ENCODE assay signal across 8 cellular contexts in the genomic region with DNA sequence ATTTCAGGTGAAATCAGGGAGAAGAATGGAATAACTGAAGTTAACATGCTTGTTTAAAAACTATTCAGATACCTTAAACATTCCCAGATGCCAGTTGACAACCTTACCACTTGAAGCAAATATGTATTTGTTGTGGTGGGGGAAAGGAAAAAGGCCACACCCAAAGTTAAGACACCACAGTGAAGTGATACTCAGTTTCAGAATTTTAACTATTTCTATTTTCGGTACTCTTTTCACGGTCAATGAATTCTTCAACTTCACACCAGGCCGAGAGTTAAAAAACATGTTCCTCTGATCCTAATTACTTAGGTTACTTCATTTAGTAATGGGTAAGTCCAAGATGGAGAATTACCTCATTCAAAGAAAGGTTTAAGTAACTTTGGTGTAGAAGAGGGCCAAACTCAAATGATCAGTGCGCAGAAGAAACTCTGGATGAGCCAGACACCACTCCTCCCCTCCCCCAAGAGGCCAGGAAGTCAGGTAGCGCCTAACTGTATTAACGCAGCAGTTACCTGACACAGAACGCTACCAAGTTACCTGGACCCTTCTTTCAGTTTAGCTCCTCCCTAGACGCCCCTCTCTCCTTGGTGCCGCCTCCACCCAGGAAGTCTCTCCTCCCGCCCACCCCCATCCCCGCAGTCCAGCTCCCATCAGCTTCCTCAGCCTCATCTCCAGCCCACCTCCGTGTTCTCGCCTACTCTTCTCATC. TPM values are rescaled to one million over a fixed set of nuclear protein-coding genes. Genes with fewer than 3 reads are reported as not detected.
DNase-seq lines count a peak whose midpoint lies in the region; ATAC-seq, FAIRE-seq and TF ChIP-seq lines count a peak whose summit lies in the region.

No MANE protein-coding gene starts in this region.

- peak overlapping the region; percentile 66 for H2AK5ac ChIP-seq in neuronal stem cell (ENCODE audit: low read depth, low read length)

- no peaks in the 10 kb centered on the region for H3K36me3 ChIP-seq in CD8-positive, alpha-beta T cell (ENCODE audit: insufficient read depth, low read length)
- peaks cover 22% of the 10 kb centered on the region for H3K36me3 ChIP-seq in HUES64 (ENCODE audit: insufficient read depth, low read length)
- peaks cover 0 to 39% of the 10 kb centered on the region in 2 donors for H3K36me3 ChIP-seq in neuronal stem cell (replicated peaks in 1 of 2; ENCODE audit: control insufficient read depth in 2 of 2, insufficient read depth in 2 of 2, low read length in 2 of 2)

- no peak for TF ChIP-seq POLR2A in H54 (IDR thresholded peaks at IDR 0.05; ENCODE audit: low read depth, low read length)

- no peaks in the 10 kb centered on the region for H3K9me3 Mint-ChIP-seq in CD8-positive, alpha-beta T cell
- no peaks in the 10 kb centered on the region for H3K9me3 Mint-ChIP-seq in activated CD8-positive, alpha-beta T cell treated with anti-CD3 and anti-CD28 coated beads for 36 hours

- H3K27me3 ChIP-seq in CD8-positive, alpha-beta T cell (ENCODE audit: insufficient read depth, low read length) = no peaks in the 10 kb centered on the region
- H3K27me3 ChIP-seq in HUES64 (ENCODE audit: insufficient read depth, low read length) = no peaks in the 10 kb centered on the region
- H3K27me3 ChIP-seq in neuronal stem cell (ENCODE audit: control insufficient read depth in 3 of 3, insufficient read depth in 3 of 3, low read depth in 1 of 3, low read length in 3 of 3) = no peaks in the 10 kb centered on the region

- H2BK15ac ChIP-seq in neuronal stem cell (ENCODE audit: low read length) = no peak overlapping the region

- peak overlapping the region; percentile 83 for H2BK120ac ChIP-seq in neuronal stem cell (ENCODE audit: low read depth, low read length)

- no peaks in the 10 kb centered on the region for H3K9me3 ChIP-seq in CD8-positive, alpha-beta T cell (ENCODE audit: low read length)
- H3K9me3 ChIP-seq in HUES64 (ENCODE audit: insufficient read depth, low read depth, low read length) = peaks cover 4% of the 10 kb centered on the region; the same call in 1 of the 2 replicates
- H3K9me3 ChIP-seq in neuronal stem cell (replicated peaks in 1 of 2; ENCODE audit: control insufficient read depth in 2 of 2, insufficient read depth in 1 of 2, low read depth in 1 of 2, low read length in 2 of 2) = no peaks in the 10 kb centered on the region

- peaks cover 66% of the 10 kb centered on the region for H3K4me1 ChIP-seq in CD8-positive, alpha-beta T cell (ENCODE audit: insufficient read depth, low read length)
- H3K4me1 ChIP-seq in HUES64 (ENCODE audit: insufficient read depth, low read length) = peaks cover 5% of the 10 kb centered on the region
- H3K4me1 ChIP-seq in neuronal stem cell (ENCODE audit: control insufficient read depth in 2 of 2, insufficient read depth in 1 of 2, low read depth in 1 of 2, low read length in 2 of 2) = peaks cover 2 to 8% of the 10 kb centered on the region in 2 donors

- H3K18ac ChIP-seq in neuronal stem cell (ENCODE audit: low read length) = peak overlapping the region; percentile 2

- H4K91ac ChIP-seq in neuronal stem cell (ENCODE audit: low read depth, low read length, poor library complexity) = no peak overlapping the region

- H3K9ac ChIP-seq in HUES64 (ENCODE audit: low read depth, low read length) (peak overlapping the region; percentile 79), neuronal stem cell (ENCODE audit: low read depth, low read length, poor library complexity) (peak overlapping the region; percentile 97)

- FAIRE-seq in H54 (lab: Jason Lieb, UNC) = no peak

- no peak overlapping the region for H2BK12ac ChIP-seq in neuronal stem cell (ENCODE audit: low read length)

- WGBS in HUES64 = 10% methylated on average over 13 of the region's 13 CpGs
- WGBS in neuronal stem cell (ENCODE audit: extremely low coverage in 2 of 2, insufficient read length in 2 of 2, insufficient replicate concordance in 1 of 2), 2 donors = no CpG with 5 or more reads among the region's 13 CpGs

- H3K23ac ChIP-seq in neuronal stem cell (ENCODE audit: low read depth, low read length, poor library complexity) = peak overlapping the region; percentile 87

- peak overlapping the region; percentile 78 for H3K4me2 ChIP-seq in neuronal stem cell (ENCODE audit: insufficient read depth, low read length, poor library complexity, severe bottlenecking)

- POLR2A ChIA-PET in CD8-positive, alpha-beta T cell (lab: Charles Lee) = no interaction called here
- POLR2A ChIA-PET in activated CD8-positive, alpha-beta T cell treated with anti-CD3 and anti-CD28 coated beads for 36 hours (lab: Charles Lee) = interaction anchor here (0.9 kb wide), 1 partner anchor 19 kb away, joined by 3 read pairs; no protein-coding TSS in a partner anchor

- H4K8ac ChIP-seq in neuronal stem cell (ENCODE audit: low read depth, low read length) = no peak overlapping the region

- peaks cover 79% of the 10 kb centered on the region for H3K4me1 Mint-ChIP-seq in CD8-positive, alpha-beta T cell (ENCODE audit: low read depth)
- peaks cover 75% of the 10 kb centered on the region for H3K4me1 Mint-ChIP-seq in activated CD8-positive, alpha-beta T cell treated with anti-CD3 and anti-CD28 coated beads for 36 hours (ENCODE audit: low read depth)

- TF ChIP-seq CTCF in CD8-positive, alpha-beta T cell (IDR thresholded peaks at IDR 0.05) = no peak
- no peak for TF ChIP-seq CTCF in activated CD8-positive, alpha-beta T cell treated with anti-CD3 and anti-CD28 coated beads for 36 hours (IDR thresholded peaks at IDR 0.05)
- no peak for TF ChIP-seq CTCF in fibroblast of mammary gland (conservative IDR thresholded peaks at IDR 0.05; ENCODE audit: control insufficient read depth, insufficient read depth, low read depth, low read length)

- H3K27me3 Mint-ChIP-seq in CD8-positive, alpha-beta T cell (ENCODE audit: low read depth) = no peaks in the 10 kb centered on the region
- no peaks in the 10 kb centered on the region for H3K27me3 Mint-ChIP-seq in activated CD8-positive, alpha-beta T cell treated with anti-CD3 and anti-CD28 coated beads for 36 hours

- H3K4me3 ChIP-seq in CD8-positive, alpha-beta T cell (ENCODE audit: low read depth, low read length) = peak overlapping the region; percentile 89
- H3K4me3 ChIP-seq in HUES64 (ENCODE audit: low read length) (peak overlapping the region; percentile 86), fibroblast of mammary gland (ENCODE audit: control insufficient read depth, low read depth, low read length) (peak overlapping the region; percentile 87), neuronal stem cell (ENCODE audit: low read length in 2 of 2) (peak overlapping the region; percentile 86 to 88)

- peak overlapping the region; percentile 93 for H3K27ac Mint-ChIP-seq in CD8-positive, alpha-beta T cell
- H3K27ac Mint-ChIP-seq in activated CD8-positive, alpha-beta T cell treated with anti-CD3 and anti-CD28 coated beads for 36 hours = peak overlapping the region; percentile 89

- intact Hi-C loops in CD8-positive, alpha-beta T cell (cut with DNase I, micrococcal nuclease) = loop anchor here (1.0 to 10.0 kb wide), 12 partner anchors 314 to 1852 kb away; partner anchors contain the start of genes AKR1B1 (in 2 of the 2), BPGM (in 2 of the 2), NUP205 (in 2 of the 2) and STMP1 (in 2 of the 2)
- intact Hi-C loops in activated CD8-positive, alpha-beta T cell treated with anti-CD3 and anti-CD28 coated beads for 36 hours (cut with micrococcal nuclease) = no loop called here

- H3K79me1 ChIP-seq in neuronal stem cell (ENCODE audit: low read depth, low read length) = peaks cover 5% of the 10 kb centered on the region

- peak in 4 of 7 experiments; percentile 9 to 47 (median 32) for DNase-seq in CD8-positive, alpha-beta T cell
- peak; percentile 49 for DNase-seq in activated CD8-positive, alpha-beta T cell treated with anti-CD3 and anti-CD28 coated beads for 36 hours
- DNase-seq in fibroblast of mammary gland (ENCODE audit: low read depth) = no peak
- DNase-seq in neuronal stem cell (ENCODE audit: low spot score) = no peak
- no peak for DNase-seq in NCI-H526 treated with DMSO at 0.1 percent for 48 hours (lab: John Stamatoyannopoulos, UW)
- no peak for DNase-seq in H54 (ENCODE audit: insufficient read length, low spot score)

- H2BK5ac ChIP-seq in neuronal stem cell (ENCODE audit: low read length) = no peak overlapping the region

- H2AFZ ChIP-seq in neuronal stem cell (ENCODE audit: low read length) = peak overlapping the region; percentile 94

- CTCF ChIA-PET in CD8-positive, alpha-beta T cell (lab: Charles Lee) = no interaction called here
- CTCF ChIA-PET in activated CD8-positive, alpha-beta T cell treated with anti-CD3 and anti-CD28 coated beads for 36 hours (lab: Charles Lee) = no interaction called here

- H3K36me3 Mint-ChIP-seq in CD8-positive, alpha-beta T cell = peaks cover 38% of the 10 kb centered on the region
- H3K36me3 Mint-ChIP-seq in activated CD8-positive, alpha-beta T cell treated with anti-CD3 and anti-CD28 coated beads for 36 hours (ENCODE audit: low read depth) = peaks cover 14% of the 10 kb centered on the region

- H3K4ac ChIP-seq in neuronal stem cell (ENCODE audit: low read length) = no peak overlapping the region

- peak overlapping the region; percentile 92 for H3K4me3 Mint-ChIP-seq in CD8-positive, alpha-beta T cell
- H3K4me3 Mint-ChIP-seq in activated CD8-positive, alpha-beta T cell treated with anti-CD3 and anti-CD28 coated beads for 36 hours = peak overlapping the region; percentile 90

- H3K14ac ChIP-seq in neuronal stem cell (ENCODE audit: low read length) = no peak overlapping the region

- peak overlapping the region; percentile 82 for H3K27ac ChIP-seq in CD8-positive, alpha-beta T cell (ENCODE audit: low read depth, low read length)
- H3K27ac ChIP-seq in HUES64 (ENCODE audit: low read depth, low read length) = peak overlapping the region; percentile 67
- H3K27ac ChIP-seq in neuronal stem cell (replicated peaks; ENCODE audit: low read length) = no peak overlapping the region

- ATAC-seq in CD8-positive, alpha-beta T cell = peak; percentile 12
- peak; percentile 19 for ATAC-seq in GM19455 (IDR thresholded peaks at IDR 0.05; ENCODE audit: unreplicated experiment)
- ATAC-seq in activated CD8-positive, alpha-beta T cell treated with anti-CD3 and anti-CD28 coated beads for 36 hours = peak; percentile 5

RNA-seq across cellular contexts. Expression of gene MTPN, which starts 0.7 kb away (rescaled TPM):
- total RNA-seq in CD8-positive, alpha-beta T cell = 100 to 1,000 TPM in 1 of 2 experiments, 10 to 100 TPM in 1; 91.9 to 101 TPM
- polyA plus RNA-seq in HUES64 (2013, experiment 1 of 2) = 97.7 TPM
- 108 TPM for polyA plus RNA-seq in HUES64 (2013, experiment 2 of 2)
- total RNA-seq in activated CD8-positive, alpha-beta T cell treated with anti-CD3 and anti-CD28 coated beads for 36 hours = 100 to 1,000 TPM; 108 to 115 TPM
- 128 TPM for polyA plus RNA-seq in neuronal stem cell (2013, experiment 1 of 2)
- 133 TPM for polyA plus RNA-seq in neuronal stem cell (2013, experiment 2 of 2)

Comparison
In these comparisons a context has a peak if more than half of its experiments do, and no peak if none do; other contexts are left out.
1. DNase-seq: peak in CD8-positive, alpha-beta T cell (4 of 7) and activated CD8-positive, alpha-beta T cell treated with anti-CD3 and anti-CD28 coated beads for 36 hours (single experiment); none in fibroblast of mammary gland (single experiment), neuronal stem cell (single experiment), NCI-H526 treated with DMSO at 0.1 percent for 48 hours (single experiment) and H54 (single experiment).
2. Peak in every context shown above with its lines, with median percentiles within 50 percentile points of each other: ATAC-seq and H3K4me3 ChIP-seq.